Comparison of ENCODE assay signal across 30 cellular contexts in the genomic region with DNA sequence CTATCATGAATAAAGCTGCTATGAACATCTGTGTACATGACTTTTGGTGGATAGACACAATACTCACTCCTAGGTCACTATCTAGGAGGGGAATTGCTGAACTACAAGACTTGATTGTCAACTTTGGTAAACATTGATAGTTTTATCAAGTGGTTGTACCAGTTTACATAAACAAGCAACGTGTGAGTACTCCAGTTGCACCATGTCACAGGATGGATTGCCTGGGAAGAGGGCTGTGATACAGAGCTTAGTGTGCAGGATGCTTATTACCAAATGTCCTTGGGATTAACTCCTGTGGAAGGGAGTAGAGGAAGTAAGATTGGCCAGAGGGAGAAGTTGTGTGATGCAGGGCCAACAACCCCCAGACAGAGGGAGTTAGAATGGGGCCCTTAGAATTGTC.
"Had no signal": no experiment of that assay in that cellular context is flagged by ENCODE, and none has a peak within 500 bp of the region (broad histone marks: within the 10 kb centered on the region; RNA-seq: fewer than 3 reads in every experiment).

No MANE protein-coding gene starts in this region.

- H3K4me3 ChIP-seq: adrenal gland, ascending aorta, breast epithelium, cardiac muscle cell, colonic mucosa, esophagus squamous epithelium had no signal

- H3K36me3 ChIP-seq: adrenal gland, ascending aorta, breast epithelium, cardiac muscle cell, colonic mucosa, esophagus squamous epithelium had no signal

- DNase-seq: activated CD4-positive, alpha-beta memory T cell treated with anti-CD3 and anti-CD28 coated beads for 36 hours; activated CD4-positive, alpha-beta T cell treated with anti-CD3 and anti-CD28 coated beads for 36 hours; activated CD4-positive, alpha-beta T cell treated with anti-CD3 and anti-CD28 coated beads, Interleukin-2, amount 10 ng/mL, durations not matched to agents 24 days and 14 days; activated CD4-positive, CD25-positive, alpha-beta regulatory T cell; activated CD4-positive, CD25-positive, alpha-beta regulatory T cell treated with anti-CD3 and anti-CD28 coated beads, Interleukin-2, amount 50 U/mL, for 72 hours; activated CD8-positive, alpha-beta memory T cell treated with anti-CD3 and anti-CD28 coated beads, Interleukin-2, amount 10 ng/mL, durations not matched to agents 7 days and 5 days; activated CD8-positive, alpha-beta memory T cell treated with anti-CD3 and anti-CD28 coated beads, Interleukin-2, amount 50 U/mL, for 4 hours; activated CD8-positive, alpha-beta T cell treated with anti-CD3 and anti-CD28 coated beads, Interleukin-2, amount 10 ng/mL, durations not matched to agents 7 days and 5 days; activated effector memory CD4-positive, alpha-beta T cell treated with anti-CD3 and anti-CD28 coated beads, Interleukin-2, amount 50 U/mL, for 16 hours; activated naive CD4-positive, alpha-beta T cell treated with anti-CD3 and anti-CD28 coated beads for 36 hours; activated naive CD8-positive, alpha-beta T cell treated with anti-CD3 and anti-CD28 coated beads for 36 hours; activated naive CD8-positive, alpha-beta T cell treated with anti-CD3 and anti-CD28 coated beads, Interleukin-2, amount 50 U/mL, for 24 hours; activated T-cell treated with anti-CD3 and anti-CD28 coated beads, Interleukin-2, amount 50 U/mL, for 1 hour; activated T-cell treated with anti-CD3 and anti-CD28 coated beads, Interleukin-2, amount 50 U/mL, for 48 hours; adrenal gland; central memory CD4-positive, alpha-beta T cell; cerebellar nuclear complex; colonic mucosa; effector CD8-positive, alpha-beta T cell; esophagus squamous epithelium; foreskin fibroblast; head of caudate nucleus; T-helper 2 cell had no signal

- H3K27ac ChIP-seq: adrenal gland, ascending aorta, breast epithelium, cardiac muscle cell, colonic mucosa, epithelial cell of prostate, esophagus squamous epithelium had no signal

- H3K4me1 ChIP-seq: ascending aorta, breast epithelium, colonic mucosa, esophagus squamous epithelium had no signal

- H3K27me3 ChIP-seq: adrenal gland, ascending aorta, breast epithelium, cardiac muscle cell, colonic mucosa, esophagus squamous epithelium had no signal

- FAIRE-seq: endometrium, endothelial cell of umbilical vein, frontal cortex had no signal

- ATAC-seq: activated CD4-positive, alpha-beta T cell treated with anti-CD3 and anti-CD28 coated beads for 36 hours; activated CD8-positive, alpha-beta memory T cell treated with anti-CD3 and anti-CD28 coated beads, Interleukin-2, amount 10 ng/mL, durations not matched to agents 7 days and 5 days; activated CD8-positive, alpha-beta T cell treated with anti-CD3 and anti-CD28 coated beads, Interleukin-2, amount 10 ng/mL, durations not matched to agents 7 days and 5 days; activated naive CD8-positive, alpha-beta T cell treated with anti-CD3 and anti-CD28 coated beads, Interleukin-2, amount 50 U/mL, for 24 hours had no signal

- H3K9me3 ChIP-seq: adrenal gland, ascending aorta, breast epithelium, colonic mucosa, esophagus squamous epithelium had no signal
